ENCODE assay signal across 29 cellular contexts in genomic region chr1:240033406-240033805, GRCh38. TPM values are rescaled to one million over a fixed set of nuclear protein-coding genes. Genes with fewer than 3 reads are reported as not detected.
"Had no signal": no experiment of that assay in that cellular context is flagged by ENCODE, and none has a peak within 500 bp of the region (broad histone marks: within the 10 kb centered on the region; RNA-seq: fewer than 3 reads in every experiment).

No MANE protein-coding gene starts in this region.

- H3K27me3 ChIP-seq: hepatocyte, left lung, pancreas, stomach, testis, thyroid gland, transverse colon, upper lobe of left lung, vagina had no signal

- H3K4me3 Mint-ChIP-seq: immature natural killer cell; natural killer cell; nephron progenitor cell; stimulated activated naive B cell treated with anti-CD40 and anti-IgM and Interleukin-4, amounts not matched to agents 10 μg/mL and 1 μg/mL and 100 μg/mL, for 72 hours had no signal

- H3K36me3 ChIP-seq: left lung, lower lobe of right lung, pancreas, prostate gland, stomach, thyroid gland, transverse colon, upper lobe of left lung, vagina had no signal

- H3K27ac Mint-ChIP-seq: immature natural killer cell; natural killer cell; nephron progenitor cell; stimulated activated naive B cell treated with anti-CD40 and anti-IgM and Interleukin-4, amounts not matched to agents 10 μg/mL and 1 μg/mL and 100 μg/mL, for 72 hours had no signal

- H3K4me3 ChIP-seq: hepatocyte, left lung, lower lobe of right lung, pancreas, prostate gland, skin epidermis, stomach, testis, thyroid gland, transverse colon, upper lobe of left lung, vagina had no signal

- H3K9me3 ChIP-seq: left lung, lower lobe of right lung, pancreas, prostate gland, stomach, testis, thyroid gland, transverse colon, upper lobe of left lung, vagina had no signal

- H3K27me3 Mint-ChIP-seq: stimulated activated naive B cell treated with anti-CD40 and anti-IgM and Interleukin-4, amounts not matched to agents 10 μg/mL and 1 μg/mL and 100 μg/mL, for 72 hours had no signal

- H3K4me2 ChIP-seq: hepatocyte had no signal

- H3K27ac ChIP-seq: hepatocyte, left lung, lower lobe of right lung, pancreas, prostate gland, skin epidermis, stomach, testis, thyroid gland, transverse colon, upper lobe of left lung, vagina had no signal

- H3K4me1 ChIP-seq: left lung, lower lobe of right lung, pancreas, prostate gland, stomach, testis, thyroid gland, transverse colon, upper lobe of left lung, vagina had no signal

- DNase-seq: immature natural killer cell; kidney; left colon; left lung; lower lobe of right lung; natural killer cell; nephron progenitor cell; nucleus accumbens; pancreas; posterior cingulate gyrus; retina; right cardiac atrium; stimulated activated CD4-positive, alpha-beta T cell treated with anti-CD3 and anti-CD28 coated beads, Interleukin-12 subunit alpha, Interleukin-12 subunit beta, amount 100 ng/mL, for 4 hours; stimulated activated CD4-positive, alpha-beta T cell treated with anti-CD3 and anti-CD28 coated beads, Interleukin-15, amount 100 ng/mL, for 24 hours; stimulated activated CD4-positive, alpha-beta T cell treated with anti-CD3 and anti-CD28 coated beads, Interleukin-2, amount 100 ng/mL, for 24 hours; stimulated activated CD4-positive, alpha-beta T cell treated with anti-CD3 and anti-CD28 coated beads, Interleukin-4, amount 100 ng/mL, for 1 hour; stimulated activated naive B cell treated with anti-CD40 and anti-IgM and Interleukin-4, amounts not matched to agents 10 μg/mL and 1 μg/mL and 100 μg/mL, for 72 hours; stimulated activated naive CD8-positive, alpha-beta T cell treated with anti-CD3 and anti-CD28 coated beads, Interleukin-15, Interleukin-2, amounts not matched to agents 100 U/mL and 50 U/mL, for 24 hours; stomach; testis; thyroid gland; transverse colon; upper lobe of left lung had no signal

- H3K79me2 ChIP-seq: hepatocyte had no signal

- H3K9me3 Mint-ChIP-seq: natural killer cell had no signal

- H3K4me1 Mint-ChIP-seq: immature natural killer cell; natural killer cell; stimulated activated naive B cell treated with anti-CD40 and anti-IgM and Interleukin-4, amounts not matched to agents 10 μg/mL and 1 μg/mL and 100 μg/mL, for 72 hours had no signal

- H2AFZ ChIP-seq: hepatocyte had no signal

- H3K36me3 Mint-ChIP-seq: immature natural killer cell; natural killer cell; stimulated activated naive B cell treated with anti-CD40 and anti-IgM and Interleukin-4, amounts not matched to agents 10 μg/mL and 1 μg/mL and 100 μg/mL, for 72 hours had no signal

- ATAC-seq: left colon; left lung; lower lobe of right lung; natural killer cell; pancreas; right cardiac atrium; sciatic nerve; stimulated activated naive B cell treated with anti-CD40 and anti-IgM and Interleukin-4, amounts not matched to agents 10 μg/mL and 1 μg/mL and 100 μg/mL, for 72 hours; stimulated activated naive CD8-positive, alpha-beta T cell treated with anti-CD3 and anti-CD28 coated beads, Interleukin-15, Interleukin-2, amounts not matched to agents 100 U/mL and 50 U/mL, for 24 hours had no signal

RNA-seq across cellular contexts. Expression of gene FMN2, which starts 58.3 kb away (rescaled TPM):
- total RNA-seq: liver, natural killer cell, vagina had no signal
- polyA plus RNA-seq: hepatocyte, immature natural killer cell had no signal
